ENCODE assay signal across 9 cellular contexts in the genomic region with DNA sequence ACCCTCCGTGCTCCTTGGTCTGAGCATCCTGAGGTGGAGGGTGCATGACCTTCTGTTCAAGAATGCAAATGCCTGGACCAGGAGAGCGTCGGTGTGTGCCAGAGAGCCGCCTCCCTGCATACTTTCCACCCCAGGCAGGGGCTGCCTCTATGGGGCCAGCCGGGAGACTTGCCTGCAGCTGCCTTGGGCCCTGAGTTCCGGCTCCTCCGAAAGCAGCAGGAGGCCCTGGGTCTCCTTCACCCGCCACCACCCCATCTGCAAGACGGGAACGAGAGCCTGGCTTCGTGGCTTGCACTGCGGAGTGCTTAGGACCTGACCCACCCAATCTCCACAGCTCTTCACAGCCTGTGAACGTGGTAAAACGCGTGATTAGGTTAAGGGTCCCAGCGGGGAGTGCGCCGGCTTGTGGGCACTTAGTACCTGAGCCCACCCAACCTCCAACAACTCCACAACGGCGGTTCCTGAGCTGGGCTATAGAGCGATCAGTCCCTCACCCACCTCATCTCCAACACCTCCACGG. TPM values are rescaled to one million over a fixed set of nuclear protein-coding genes. Genes with fewer than 3 reads are reported as not detected.
"Had no signal": no experiment of that assay in that cellular context is flagged by ENCODE, and none has a peak within 500 bp of the region (broad histone marks: within the 10 kb centered on the region; RNA-seq: fewer than 3 reads in every experiment).

No MANE protein-coding gene starts in this region.

- H3K4me1 ChIP-seq: HAP-1 had no signal

- H3K4me3 Mint-ChIP-seq: GM23338, IgD-negative memory B cell had no signal

- H3K9me3 Mint-ChIP-seq: GM23338, HFFc6 had no signal

- H3K27ac Mint-ChIP-seq: GM23338, HFFc6 had no signal

- DNase-seq: H7, HFFc6, KBM-7 had no signal

- H2AFZ ChIP-seq: GM23338 had no signal

- H3K4me2 ChIP-seq: GM23338 had no signal

- H3K36me3 ChIP-seq: HAP-1 had no signal

- ATAC-seq: GM23338, HCT116 had no signal

- H3K36me3 Mint-ChIP-seq: IgD-negative memory B cell had no signal

- H3K9me3 ChIP-seq: HAP-1 had no signal

- H3K4me3 ChIP-seq: GM23338, HAP-1 had no signal

RNA-seq across cellular contexts. Expression of a gene that starts 16.4 kb away (rescaled TPM):
- total RNA-seq: H4, HFFc6, HT-29 had no signal
- polyA plus RNA-seq: IgD-negative memory B cell had no signal

RNA-seq across cellular contexts. Expression of a gene that starts 37.9 kb away (rescaled TPM):
- total RNA-seq: H4 had no signal
